In genomic region chr16:11342021-11342855, GRCh38 we compare ENCODE assay signal across 21 cellular contexts. TPM values are rescaled to one million over a fixed set of nuclear protein-coding genes. Genes with fewer than 3 reads are reported as not detected.
DNase-seq lines count a peak whose midpoint lies in the region; ATAC-seq, FAIRE-seq and TF ChIP-seq lines count a peak whose summit lies in the region.
"Had no signal": no experiment of that assay in that cellular context is flagged by ENCODE, and none has a peak within 500 bp of the region (broad histone marks: within the 10 kb centered on the region; RNA-seq: fewer than 3 reads in every experiment).

No MANE protein-coding gene starts in this region.

- H3K27me3 Mint-ChIP-seq in GM23338 (ENCODE audit: insufficient read depth, low read depth, poor library complexity) (peaks cover 13% of the 10 kb centered on the region), astrocyte (ENCODE audit: low read depth, unreplicated experiment) (no peaks in the 10 kb centered on the region), progenitor cell of endocrine pancreas (no peaks in the 10 kb centered on the region)

- H3K9ac ChIP-seq in HUES48 (ENCODE audit: low read depth, low read length) (no peak overlapping the region), astrocyte (ENCODE audit: low read length) (no peak overlapping the region)

- no peak for FAIRE-seq in astrocyte (lab: Jason Lieb, UNC)

- no peak for DNase-seq in GM23338 (ENCODE audit: low spot score)
- no peak for DNase-seq in astrocyte (ENCODE audit: low read depth)
- no peak for DNase-seq in progenitor cell of endocrine pancreas (ENCODE audit: low spot score, unreplicated experiment)
- DNase-seq in NCI-H1048 (lab: John Stamatoyannopoulos, UW): no peak
- DNase-seq: activated CD4-positive, CD25-positive, alpha-beta regulatory T cell treated with anti-CD3 and anti-CD28 coated beads, Interleukin-2, amount 50 U/mL, for 72 hours; adrenal gland; foreskin melanocyte; hypothalamus; NCI-H2029 treated with DMSO at 0.1 percent for 48 hours; NCI-H524; RPMI8226; spleen; T1000; tibial artery had no signal

- H3K4me1 Mint-ChIP-seq in GM23338 (peaks cover 26% of the 10 kb centered on the region), astrocyte (ENCODE audit: low read depth, unreplicated experiment) (peaks cover 12% of the 10 kb centered on the region), progenitor cell of endocrine pancreas (ENCODE audit: low read depth) (peaks cover 6% of the 10 kb centered on the region)

- TF ChIP-seq CTCF in GM23338 (conservative IDR thresholded peaks at IDR 0.05; ENCODE audit: low read depth in 2 of 2): no peak
- TF ChIP-seq CTCF in astrocyte (IDR thresholded peaks at IDR 0.05; ENCODE audit: insufficient read depth, low read depth, low read length): no peak
- TF ChIP-seq CTCF in progenitor cell of endocrine pancreas (IDR thresholded peaks at IDR 0.05; ENCODE audit: unreplicated experiment): no peak

- H3F3A ChIP-seq in GM23338 (replicated peaks; ENCODE audit: low read depth): no peaks in the 10 kb centered on the region

- H3K4me3 Mint-ChIP-seq in GM23338 (no peak overlapping the region), astrocyte (ENCODE audit: unreplicated experiment) (peak overlapping the region; percentile 12), progenitor cell of endocrine pancreas (ENCODE audit: low read depth) (no peak overlapping the region)
- H3K4me3 Mint-ChIP-seq: dendritic cell treated with granulocyte-macrophage colony-stimulating factor and Interleukin-4, amounts not matched to agents 40 ng/mL and 50 ng/mL, for 4 days; mesothelial cell of epicardium had no signal

- H3K4me2 ChIP-seq in GM23338 (no peak overlapping the region), astrocyte (ENCODE audit: low read length) (no peak overlapping the region)

- H2AFZ ChIP-seq in GM23338 (no peak overlapping the region), astrocyte (ENCODE audit: low read depth, low read length) (no peak overlapping the region)

- H3K4me3 ChIP-seq in GM23338 (no peak overlapping the region), HUES48 (ENCODE audit: low read depth, low read length) (no peak overlapping the region), astrocyte (ENCODE audit: insufficient read depth, low read depth, low read length) (no peak overlapping the region)
- H3K4me3 ChIP-seq: adrenal gland, spleen, tibial artery had no signal

- peaks cover 17% of the 10 kb centered on the region for H3K36me3 Mint-ChIP-seq in GM23338 (ENCODE audit: low read depth)
- H3K36me3 Mint-ChIP-seq in astrocyte (ENCODE audit: low read depth, unreplicated experiment): peaks cover 3% of the 10 kb centered on the region
- H3K36me3 Mint-ChIP-seq in progenitor cell of endocrine pancreas (ENCODE audit: insufficient read depth): peaks cover 2% of the 10 kb centered on the region
- H3K36me3 Mint-ChIP-seq: mesothelial cell of epicardium had no signal

- H3K27ac ChIP-seq in GM23338 (ENCODE audit: low read depth): no peak overlapping the region
- peak overlapping the region; percentile 65 for H3K27ac ChIP-seq in HUES48 (ENCODE audit: low read depth, low read length)
- H3K27ac ChIP-seq in astrocyte (ENCODE audit: low read depth, low read length): no peak overlapping the region
- H3K27ac ChIP-seq: adrenal gland, epithelial cell of prostate, spleen, tibial artery had no signal

- H3K79me2 ChIP-seq in GM23338 (replicated peaks; ENCODE audit: insufficient read depth) (peaks cover 25% of the 10 kb centered on the region), astrocyte (ENCODE audit: insufficient read depth, low read length) (peaks cover 6% of the 10 kb centered on the region)

- no peaks in the 10 kb centered on the region for H3K9me2 ChIP-seq in GM23338 (ENCODE audit: insufficient read depth)

- H3K27ac Mint-ChIP-seq in GM23338 (0 out of 2 replicates have a peak overlapping the region, but pooled peaks have one; percentile 24), astrocyte (ENCODE audit: unreplicated experiment) (peak overlapping the region; percentile 45), progenitor cell of endocrine pancreas (peak overlapping the region; percentile 71)
- H3K27ac Mint-ChIP-seq: dendritic cell treated with granulocyte-macrophage colony-stimulating factor and Interleukin-4, amounts not matched to agents 40 ng/mL and 50 ng/mL, for 4 days; mesothelial cell of epicardium had no signal

- H3K9me3 ChIP-seq in HUES48 (ENCODE audit: control insufficient read depth, insufficient read depth, low read length): no peaks in the 10 kb centered on the region
- no peaks in the 10 kb centered on the region for H3K9me3 ChIP-seq in astrocyte (ENCODE audit: insufficient read depth, low read depth, low read length)
- H3K9me3 ChIP-seq: adrenal gland, spleen, tibial artery had no signal

- H3K9me3 Mint-ChIP-seq in GM23338 (peaks cover 3% of the 10 kb centered on the region; the same call in 2 of the 3 replicates), astrocyte (ENCODE audit: unreplicated experiment) (peaks cover 2% of the 10 kb centered on the region), progenitor cell of endocrine pancreas (ENCODE audit: low read depth) (no peaks in the 10 kb centered on the region)
- H3K9me3 Mint-ChIP-seq: dendritic cell treated with granulocyte-macrophage colony-stimulating factor and Interleukin-4, amounts not matched to agents 40 ng/mL and 50 ng/mL, for 4 days; mesothelial cell of epicardium had no signal

- no peaks in the 10 kb centered on the region for H3K36me3 ChIP-seq in GM23338 (ENCODE audit: insufficient read depth)
- H3K36me3 ChIP-seq in HUES48 (ENCODE audit: control insufficient read depth, insufficient read depth, low read length): peaks cover 9% of the 10 kb centered on the region; the same call in 1 of the 2 replicates
- H3K36me3 ChIP-seq in astrocyte (ENCODE audit: insufficient read depth, low read length): no peaks in the 10 kb centered on the region
- H3K36me3 ChIP-seq: adrenal gland, spleen, tibial artery had no signal

- H4K20me1 ChIP-seq in GM23338 (replicated peaks; ENCODE audit: insufficient read depth): no peaks in the 10 kb centered on the region; the same call in 1 of the 2 replicates
- H4K20me1 ChIP-seq in astrocyte (ENCODE audit: insufficient read depth, low read length): no peaks in the 10 kb centered on the region

- ATAC-seq in GM23338: no peak
- no peak for ATAC-seq in GM21737 (IDR thresholded peaks at IDR 0.05; ENCODE audit: unreplicated experiment)
- no peak for ATAC-seq in GM18520 (IDR thresholded peaks at IDR 0.05; ENCODE audit: unreplicated experiment)
- ATAC-seq: SK-N-SH treated with all-trans-retinoic acid at 6 μM for 48 hours had no signal

- H3K27me3 ChIP-seq in GM23338 (ENCODE audit: insufficient read depth) (no peaks in the 10 kb centered on the region), HUES48 (ENCODE audit: control insufficient read depth, insufficient read depth, low read length) (no peaks in the 10 kb centered on the region), astrocyte (ENCODE audit: insufficient read depth, low read length) (no peaks in the 10 kb centered on the region)
- H3K27me3 ChIP-seq: adrenal gland, spleen, tibial artery had no signal

- peaks cover 31% of the 10 kb centered on the region for H3K4me1 ChIP-seq in GM23338 (ENCODE audit: insufficient read depth)
- H3K4me1 ChIP-seq in HUES48 (ENCODE audit: control insufficient read depth, insufficient read depth, low read length): peaks cover 18% of the 10 kb centered on the region
- peaks cover 6% of the 10 kb centered on the region for H3K4me1 ChIP-seq in astrocyte (ENCODE audit: insufficient read depth, low read length)

TF ChIP-seq in GM23338, 12 proteins besides CTCF, POLR2A, EP300 and RAD21 (continues in another document):
- no peak for TF ChIP-seq EZH2phosphoT487 (IDR thresholded peaks at IDR 0.05; ENCODE audit: unreplicated experiment)
- TF ChIP-seq ETS1 (IDR thresholded peaks at IDR 0.05): no peak
- no peak for TF ChIP-seq ZNF114 (CRISPR knock-in tag; IDR thresholded peaks at IDR 0.05)
- TF ChIP-seq NANOG (IDR thresholded peaks at IDR 0.05; ENCODE audit: borderline replicate concordance): no peak
- no peak for TF ChIP-seq JUNB (IDR thresholded peaks at IDR 0.05; ENCODE audit: unreplicated experiment)
- TF ChIP-seq REST (IDR thresholded peaks at IDR 0.05; ENCODE audit: unreplicated experiment): no peak
- no peak for TF ChIP-seq STAT1 (IDR thresholded peaks at IDR 0.05; ENCODE audit: unreplicated experiment)

RNA-seq across cellular contexts. Expression of gene RMI2, which starts 3.0 kb away (rescaled TPM):
- 98.2 and 120 TPM in 2 replicates for total RNA-seq in GM23338 (2014; rRNA removed; shearing (Covaris generic))
- polyA plus RNA-seq in GM23338 (2016; fragmentation: Nextera tagmentation; extraction: Ambion mirVana): 103 and 108 TPM in 2 replicates
- 6.9 and 7.8 TPM in 2 replicates for total RNA-seq in astrocyte
- total RNA-seq in progenitor cell of endocrine pancreas: 32.5 and 33.6 TPM in 2 replicates
